7 cellular contexts compared by ENCODE assay signal in genomic region chr15:41811432-41812195, GRCh38. TPM values are rescaled to one million over a fixed set of nuclear protein-coding genes. Genes with fewer than 3 reads are reported as not detected.
DNase-seq lines count a peak whose midpoint lies in the region; ATAC-seq and TF ChIP-seq lines count a peak whose summit lies in the region.

No MANE protein-coding gene starts in this region.

- no peaks in the 10 kb centered on the region for H3K9me3 ChIP-seq in adipocyte (ENCODE audit: control insufficient read depth, low read length)

- H3K4me1 ChIP-seq in adipocyte (ENCODE audit: control insufficient read depth, insufficient read depth, low read length): peaks cover 8% of the 10 kb centered on the region

- peak; percentile 88 for TF ChIP-seq CTCF in GM12875 (IDR thresholded peaks at IDR 0.05; ENCODE audit: borderline replicate concordance, insufficient read depth, low read depth, low read length)

- H3K27me3 ChIP-seq in adipocyte (replicated peaks; ENCODE audit: control insufficient read depth, insufficient read depth, low read length): no peaks in the 10 kb centered on the region

- H3K9ac ChIP-seq in adipocyte (ENCODE audit: low read length): no peak overlapping the region

- intact Hi-C loops in left cardiac atrium (cut with DNase I): loop anchor here (2.0 to 5.0 kb wide), 3 partner anchors 39 to 254 kb away; partner anchors contain the start of genes MAPKBP1 (in 1 of the 2) and TYRO3 (in 1 of the 2)

- H3K4me3 ChIP-seq in GM12875 (ENCODE audit: low read depth, low read length): no peak overlapping the region
- no peak overlapping the region for H3K4me3 ChIP-seq in adipocyte (ENCODE audit: low read length)

- peaks cover 33% of the 10 kb centered on the region for H3K36me3 ChIP-seq in adipocyte (ENCODE audit: control insufficient read depth, insufficient read depth, low read length, severe bottlenecking)

- ATAC-seq in left cardiac atrium: peak; percentile 87 to 95
- no peak for ATAC-seq in GM21723 (IDR thresholded peaks at IDR 0.05; ENCODE audit: unreplicated experiment)

- DNase-seq in NAMALWA (ENCODE audit: low spot score): peak; percentile 81
- DNase-seq in T-helper 1 cell: peak; percentile 36 to 74 (median 62)
- peak; percentile 95 for DNase-seq in adipocyte (ENCODE audit: low read depth)
- peak; percentile 88 for DNase-seq in left cardiac atrium
- peak; percentile 66 for DNase-seq in retina

RNA-seq across cellular contexts. Expression of gene JMJD7, which starts 16.3 kb away (rescaled TPM):
- total RNA-seq in left cardiac atrium: 10 to 100 TPM in 1 of 2 donors, 1 to 10 TPM in 1; 8.8 to 11.7 TPM

RNA-seq across cellular contexts. Expression of gene PLA2G4B, which starts 27.0 kb away (rescaled TPM):
- 1 to 10 TPM; 5.4 to 7.2 TPM for total RNA-seq in left cardiac atrium

RNA-seq across cellular contexts. Expression of gene MAPKBP1, which starts 37.3 kb away (rescaled TPM):
- 10 to 100 TPM; 13.9 to 19.0 TPM for total RNA-seq in left cardiac atrium
